Comparison of ENCODE assay signal across 1 cellular context in the genomic region with DNA sequence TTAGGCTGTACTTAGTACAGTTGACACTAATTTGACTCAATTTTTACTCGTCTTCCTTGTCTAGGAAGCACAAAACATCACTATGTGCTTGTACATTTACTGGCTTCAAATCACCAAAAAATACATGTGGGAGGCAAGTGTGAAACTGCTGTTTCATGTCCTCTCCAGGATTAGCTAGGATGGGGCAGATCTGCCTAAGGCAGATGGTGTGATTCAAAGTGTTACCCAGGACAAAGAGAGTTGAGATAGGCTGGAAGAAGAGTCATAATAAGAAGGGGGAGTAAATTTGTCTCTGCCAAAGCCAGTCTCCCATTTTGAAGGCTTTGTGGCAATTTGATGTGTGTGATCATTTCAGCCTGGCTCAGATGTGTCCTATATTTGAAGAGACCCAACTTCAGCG.
A peak's percentile ranks its signal among the peaks of the same experiment; 100 is the strongest.
TF ChIP-seq lines count a peak whose summit lies in the region.

No MANE protein-coding gene starts in this region.

TF ChIP-seq in K562, 482 proteins besides CTCF, POLR2A, EP300 and RAD21 (continued from another document):
- TF ChIP-seq, protein P1, sequence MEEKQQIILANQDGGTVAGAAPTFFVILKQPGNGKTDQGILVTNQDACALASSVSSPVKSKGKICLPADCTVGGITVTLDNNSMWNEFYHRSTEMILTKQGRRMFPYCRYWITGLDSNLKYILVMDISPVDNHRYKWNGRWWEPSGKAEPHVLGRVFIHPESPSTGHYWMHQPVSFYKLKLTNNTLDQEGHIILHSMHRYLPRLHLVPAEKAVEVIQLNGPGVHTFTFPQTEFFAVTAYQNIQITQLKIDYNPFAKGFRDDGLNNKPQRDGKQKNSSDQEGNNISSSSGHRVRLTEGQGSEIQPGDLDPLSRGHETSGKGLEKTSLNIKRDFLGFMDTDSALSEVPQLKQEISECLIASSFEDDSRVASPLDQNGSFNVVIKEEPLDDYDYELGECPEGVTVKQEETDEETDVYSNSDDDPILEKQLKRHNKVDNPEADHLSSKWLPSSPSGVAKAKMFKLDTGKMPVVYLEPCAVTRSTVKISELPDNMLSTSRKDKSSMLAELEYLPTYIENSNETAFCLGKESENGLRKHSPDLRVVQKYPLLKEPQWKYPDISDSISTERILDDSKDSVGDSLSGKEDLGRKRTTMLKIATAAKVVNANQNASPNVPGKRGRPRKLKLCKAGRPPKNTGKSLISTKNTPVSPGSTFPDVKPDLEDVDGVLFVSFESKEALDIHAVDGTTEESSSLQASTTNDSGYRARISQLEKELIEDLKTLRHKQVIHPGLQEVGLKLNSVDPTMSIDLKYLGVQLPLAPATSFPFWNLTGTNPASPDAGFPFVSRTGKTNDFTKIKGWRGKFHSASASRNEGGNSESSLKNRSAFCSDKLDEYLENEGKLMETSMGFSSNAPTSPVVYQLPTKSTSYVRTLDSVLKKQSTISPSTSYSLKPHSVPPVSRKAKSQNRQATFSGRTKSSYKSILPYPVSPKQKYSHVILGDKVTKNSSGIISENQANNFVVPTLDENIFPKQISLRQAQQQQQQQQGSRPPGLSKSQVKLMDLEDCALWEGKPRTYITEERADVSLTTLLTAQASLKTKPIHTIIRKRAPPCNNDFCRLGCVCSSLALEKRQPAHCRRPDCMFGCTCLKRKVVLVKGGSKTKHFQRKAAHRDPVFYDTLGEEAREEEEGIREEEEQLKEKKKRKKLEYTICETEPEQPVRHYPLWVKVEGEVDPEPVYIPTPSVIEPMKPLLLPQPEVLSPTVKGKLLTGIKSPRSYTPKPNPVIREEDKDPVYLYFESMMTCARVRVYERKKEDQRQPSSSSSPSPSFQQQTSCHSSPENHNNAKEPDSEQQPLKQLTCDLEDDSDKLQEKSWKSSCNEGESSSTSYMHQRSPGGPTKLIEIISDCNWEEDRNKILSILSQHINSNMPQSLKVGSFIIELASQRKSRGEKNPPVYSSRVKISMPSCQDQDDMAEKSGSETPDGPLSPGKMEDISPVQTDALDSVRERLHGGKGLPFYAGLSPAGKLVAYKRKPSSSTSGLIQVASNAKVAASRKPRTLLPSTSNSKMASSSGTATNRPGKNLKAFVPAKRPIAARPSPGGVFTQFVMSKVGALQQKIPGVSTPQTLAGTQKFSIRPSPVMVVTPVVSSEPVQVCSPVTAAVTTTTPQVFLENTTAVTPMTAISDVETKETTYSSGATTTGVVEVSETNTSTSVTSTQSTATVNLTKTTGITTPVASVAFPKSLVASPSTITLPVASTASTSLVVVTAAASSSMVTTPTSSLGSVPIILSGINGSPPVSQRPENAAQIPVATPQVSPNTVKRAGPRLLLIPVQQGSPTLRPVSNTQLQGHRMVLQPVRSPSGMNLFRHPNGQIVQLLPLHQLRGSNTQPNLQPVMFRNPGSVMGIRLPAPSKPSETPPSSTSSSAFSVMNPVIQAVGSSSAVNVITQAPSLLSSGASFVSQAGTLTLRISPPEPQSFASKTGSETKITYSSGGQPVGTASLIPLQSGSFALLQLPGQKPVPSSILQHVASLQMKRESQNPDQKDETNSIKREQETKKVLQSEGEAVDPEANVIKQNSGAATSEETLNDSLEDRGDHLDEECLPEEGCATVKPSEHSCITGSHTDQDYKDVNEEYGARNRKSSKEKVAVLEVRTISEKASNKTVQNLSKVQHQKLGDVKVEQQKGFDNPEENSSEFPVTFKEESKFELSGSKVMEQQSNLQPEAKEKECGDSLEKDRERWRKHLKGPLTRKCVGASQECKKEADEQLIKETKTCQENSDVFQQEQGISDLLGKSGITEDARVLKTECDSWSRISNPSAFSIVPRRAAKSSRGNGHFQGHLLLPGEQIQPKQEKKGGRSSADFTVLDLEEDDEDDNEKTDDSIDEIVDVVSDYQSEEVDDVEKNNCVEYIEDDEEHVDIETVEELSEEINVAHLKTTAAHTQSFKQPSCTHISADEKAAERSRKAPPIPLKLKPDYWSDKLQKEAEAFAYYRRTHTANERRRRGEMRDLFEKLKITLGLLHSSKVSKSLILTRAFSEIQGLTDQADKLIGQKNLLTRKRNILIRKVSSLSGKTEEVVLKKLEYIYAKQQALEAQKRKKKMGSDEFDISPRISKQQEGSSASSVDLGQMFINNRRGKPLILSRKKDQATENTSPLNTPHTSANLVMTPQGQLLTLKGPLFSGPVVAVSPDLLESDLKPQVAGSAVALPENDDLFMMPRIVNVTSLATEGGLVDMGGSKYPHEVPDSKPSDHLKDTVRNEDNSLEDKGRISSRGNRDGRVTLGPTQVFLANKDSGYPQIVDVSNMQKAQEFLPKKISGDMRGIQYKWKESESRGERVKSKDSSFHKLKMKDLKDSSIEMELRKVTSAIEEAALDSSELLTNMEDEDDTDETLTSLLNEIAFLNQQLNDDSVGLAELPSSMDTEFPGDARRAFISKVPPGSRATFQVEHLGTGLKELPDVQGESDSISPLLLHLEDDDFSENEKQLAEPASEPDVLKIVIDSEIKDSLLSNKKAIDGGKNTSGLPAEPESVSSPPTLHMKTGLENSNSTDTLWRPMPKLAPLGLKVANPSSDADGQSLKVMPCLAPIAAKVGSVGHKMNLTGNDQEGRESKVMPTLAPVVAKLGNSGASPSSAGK (IDR thresholded peaks at IDR 0.05): peak; percentile 49; the same call in 1 of the 2 replicates
- TF ChIP-seq L3MBTL2 (IDR thresholded peaks at IDR 0.05) (peak; percentile 25; the same call in 1 of the 2 replicates), ZNF644 (tag; IDR thresholded peaks at IDR 0.05; ENCODE audit: low read depth) (no peak), HNRNPLL (IDR thresholded peaks at IDR 0.05; ENCODE audit: low read depth, low read length, poor library complexity, severe bottlenecking) (no peak), CBFA2T3 (IDR thresholded peaks at IDR 0.05) (peak; percentile 45; the same call in 1 of the 2 replicates)
- TF ChIP-seq, protein P2, sequence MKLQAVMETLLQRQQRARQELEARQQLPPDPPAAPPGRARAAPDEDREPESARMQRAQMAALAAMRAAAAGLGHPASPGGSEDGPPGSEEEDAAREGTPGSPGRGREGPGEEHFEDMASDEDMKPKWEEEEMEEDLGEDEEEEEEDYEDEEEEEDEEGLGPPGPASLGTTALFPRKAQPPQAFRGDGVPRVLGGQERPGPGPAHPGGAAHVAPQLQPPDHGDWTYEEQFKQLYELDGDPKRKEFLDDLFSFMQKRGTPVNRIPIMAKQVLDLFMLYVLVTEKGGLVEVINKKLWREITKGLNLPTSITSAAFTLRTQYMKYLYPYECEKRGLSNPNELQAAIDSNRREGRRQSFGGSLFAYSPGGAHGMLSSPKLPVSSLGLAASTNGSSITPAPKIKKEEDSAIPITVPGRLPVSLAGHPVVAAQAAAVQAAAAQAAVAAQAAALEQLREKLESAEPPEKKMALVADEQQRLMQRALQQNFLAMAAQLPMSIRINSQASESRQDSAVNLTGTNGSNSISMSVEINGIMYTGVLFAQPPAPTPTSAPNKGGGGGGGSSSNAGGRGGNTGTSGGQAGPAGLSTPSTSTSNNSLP (IDR thresholded peaks at IDR 0.05; ENCODE audit: borderline replicate concordance, low read depth, low read length): no peak
